Comparison of ENCODE assay signal across 8 cellular contexts in the genomic region with DNA sequence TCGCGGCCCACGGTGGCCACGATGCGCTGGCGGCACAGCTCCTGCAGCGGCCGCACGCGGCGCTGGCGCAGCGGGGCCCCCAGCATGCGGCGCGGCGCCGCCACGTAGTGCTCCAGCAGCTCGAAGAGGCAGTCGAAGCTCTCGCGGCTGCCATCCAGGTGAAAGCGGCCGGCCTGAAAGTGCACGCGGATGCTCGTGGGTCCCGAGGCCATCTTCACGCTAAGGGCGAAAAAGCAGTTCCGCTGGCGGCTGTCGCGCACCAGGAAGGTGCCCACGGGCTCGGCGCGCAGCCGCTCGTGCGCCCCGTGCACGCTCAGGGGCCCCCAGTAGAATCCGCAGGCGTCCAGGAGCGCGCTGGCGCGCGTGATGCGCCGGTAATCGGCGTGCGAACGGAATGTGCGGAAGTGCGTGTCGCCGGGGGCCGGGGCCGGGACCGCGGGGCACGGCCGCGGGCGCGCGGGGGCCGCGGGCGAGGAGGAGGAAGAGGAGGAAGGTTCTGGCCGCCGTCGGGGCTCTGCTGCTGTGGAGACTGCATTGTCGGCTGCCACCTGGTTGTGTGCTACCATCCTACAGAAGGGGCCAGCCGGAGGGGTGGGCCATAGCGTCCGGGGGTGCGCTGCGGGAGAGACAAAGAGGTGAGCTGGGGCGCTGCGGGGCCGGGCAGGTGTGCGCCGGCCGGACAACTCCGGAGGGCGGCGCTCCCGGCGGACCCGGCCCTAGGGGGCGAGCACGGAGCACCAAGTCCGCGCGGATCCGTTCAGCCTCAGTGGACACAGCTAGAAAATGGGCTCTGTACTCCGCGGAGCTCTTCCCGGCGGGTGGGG. TPM values are rescaled to one million over a fixed set of nuclear protein-coding genes. Genes with fewer than 3 reads are reported as not detected.
A peak's percentile ranks its signal among the peaks of the same experiment; 100 is the strongest.
DNase-seq lines count a peak whose midpoint lies in the region; ATAC-seq and TF ChIP-seq lines count a peak whose summit lies in the region.

No MANE protein-coding gene starts in this region.

- intact Hi-C loops in dorsolateral prefrontal cortex (cut with DNase I), result loop anchor here (2.0 to 5.0 kb wide), 2 partner anchors 92 to 284 kb away; partner anchors contain the start of gene RMI2 (in 2 of the 2)

- peak; percentile 68 for DNase-seq in AG08396 (ENCODE audit: low spot score)
- peak in 2 of 10 donors; percentile 27 to 44 for DNase-seq in dorsolateral prefrontal cortex
- DNase-seq in memory B cell (ENCODE audit: low spot score in 2 of 2), result peak; percentile 63 to 69

- H3K36me3 Mint-ChIP-seq in IgD-negative memory B cell (peaks cover 3% of the 10 kb centered on the region), memory B cell (peaks cover 2% of the 10 kb centered on the region)

- H3K36me3 ChIP-seq in stomach smooth muscle (ENCODE audit: control insufficient read depth in 2 of 2, insufficient read depth in 2 of 2, low read length in 2 of 2), result peaks cover 0 to 6% of the 10 kb centered on the region in 2 donors

- peak in 2 of 56 donors; percentile 9 to 16 for TF ChIP-seq CTCF in dorsolateral prefrontal cortex (IDR thresholded peaks at IDR 0.05 in 54 of 56, conservative IDR thresholded peaks at IDR 0.05 in 2 of 56; ENCODE audit: low read depth in 1 of 56, partially characterized antibody in 56 of 56)

- H3K9me3 ChIP-seq in stomach smooth muscle (ENCODE audit: control insufficient read depth in 2 of 2, low read length in 2 of 2), result no peaks in the 10 kb centered on the region

- no peaks in the 10 kb centered on the region for H3K27me3 Mint-ChIP-seq in IgD-negative memory B cell
- H3K27me3 Mint-ChIP-seq in memory B cell, result no peaks in the 10 kb centered on the region

- H3K4me1 Mint-ChIP-seq in IgD-negative memory B cell (peaks cover 34 to 51% (median 43%) of the 10 kb centered on the region in 3 donors), memory B cell (peaks cover 33% of the 10 kb centered on the region)

- H3K4me3 ChIP-seq in dorsolateral prefrontal cortex, result peak overlapping the region; percentile 41 to 96 (median 82)
- H3K4me3 ChIP-seq in stomach smooth muscle (ENCODE audit: low read length in 2 of 2), result peak overlapping the region; percentile 50 to 85

- H3K9me3 Mint-ChIP-seq in IgD-negative memory B cell, result no peaks in the 10 kb centered on the region
- no peaks in the 10 kb centered on the region for H3K9me3 Mint-ChIP-seq in memory B cell

- H3K27me3 ChIP-seq in dorsolateral prefrontal cortex (no peaks in the 10 kb centered on the region), stomach smooth muscle (ENCODE audit: control insufficient read depth in 1 of 2, insufficient read depth in 2 of 2, low read length in 2 of 2) (no peaks in the 10 kb centered on the region)

- peak; percentile 5 for ATAC-seq in GM18867 (IDR thresholded peaks at IDR 0.05; ENCODE audit: unreplicated experiment)
- peak; percentile 1 for ATAC-seq in activated CD4-positive, CD25-positive, alpha-beta regulatory T cell treated with anti-CD3 and anti-CD28 coated beads, Interleukin-2, amount 50 U/mL, for 24 hours
- peak; percentile 45 for ATAC-seq in memory B cell (ENCODE audit: low read depth)
- ATAC-seq in HG03159 (IDR thresholded peaks at IDR 0.05; ENCODE audit: unreplicated experiment), result no peak

- peaks cover 42% of the 10 kb centered on the region for H3K4me1 ChIP-seq in stomach smooth muscle (ENCODE audit: control insufficient read depth, insufficient read depth, low read length)

- H3K9ac ChIP-seq in stomach smooth muscle (ENCODE audit: low read length in 2 of 2), result peak overlapping the region in 1 of 2 donors; percentile 53

- peak overlapping the region; percentile 35 to 98 (median 67) for H3K27ac Mint-ChIP-seq in IgD-negative memory B cell
- peak overlapping the region; percentile 88 for H3K27ac Mint-ChIP-seq in memory B cell

- H3K27ac ChIP-seq in dorsolateral prefrontal cortex (peak overlapping the region in 18 of 59 donors; percentile 53 to 96 (median 92)), stomach smooth muscle (ENCODE audit: low read length) (peak overlapping the region; percentile 24)

- H3K4me3 Mint-ChIP-seq in IgD-negative memory B cell (peak overlapping the region; percentile 84 to 95 (median 92)), memory B cell (peak overlapping the region; percentile 86)

RNA-seq across cellular contexts. Expression of gene SOCS1, which starts 0.9 kb away (rescaled TPM):
- polyA plus RNA-seq in IgD-negative memory B cell, result 39.1 TPM
- total RNA-seq in dorsolateral prefrontal cortex, result 1 to 10 TPM in 25 of 120 experiments, under 1 TPM in 63, not detected in 32; 0.28 to 3.7 (median 0.76) TPM

RNA-seq across cellular contexts. Expression of gene TNP2, which starts 14.0 kb away (rescaled TPM):
- not detected for polyA plus RNA-seq in IgD-negative memory B cell
- total RNA-seq in dorsolateral prefrontal cortex, result not detected

RNA-seq across cellular contexts. Expression of gene PRM3, which starts 18.3 kb away (rescaled TPM):
- polyA plus RNA-seq in IgD-negative memory B cell, result not detected
- not detected for total RNA-seq in dorsolateral prefrontal cortex

RNA-seq across cellular contexts. Expression of gene PRM2, which starts 21.2 kb away (rescaled TPM):
- polyA plus RNA-seq in IgD-negative memory B cell, result not detected
- total RNA-seq in dorsolateral prefrontal cortex, result not detected

RNA-seq across cellular contexts. Expression of gene PRM1, which starts 26.0 kb away (rescaled TPM):
- not detected for polyA plus RNA-seq in IgD-negative memory B cell
- total RNA-seq in dorsolateral prefrontal cortex, result not detected
